35 cellular contexts compared by ENCODE assay signal in the genomic region with DNA sequence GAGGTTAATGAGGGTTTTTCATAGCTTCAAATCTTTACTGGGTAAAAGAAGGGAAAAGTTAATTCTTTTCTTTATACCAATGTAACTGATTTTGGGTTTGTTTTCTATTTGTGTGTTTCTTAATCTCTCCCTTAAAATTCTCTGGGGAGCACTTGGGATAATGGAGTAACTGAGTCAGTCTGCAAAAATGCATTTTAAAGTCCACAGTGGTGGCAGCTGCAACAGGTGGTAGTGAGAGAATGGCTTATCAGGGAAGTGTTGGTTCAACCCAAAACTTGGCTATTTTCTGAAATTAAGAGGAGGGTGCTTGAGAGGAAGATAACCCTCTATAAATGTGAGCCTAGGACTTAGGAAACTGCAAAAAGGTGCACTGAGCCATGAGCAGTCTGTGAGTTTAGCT.
"Had no signal": no experiment of that assay in that cellular context is flagged by ENCODE, and none has a peak within 500 bp of the region (broad histone marks: within the 10 kb centered on the region; RNA-seq: fewer than 3 reads in every experiment).

No MANE protein-coding gene starts in this region.

- H3K36me3 ChIP-seq: adrenal gland, brain microvascular endothelial cell, breast epithelium had no signal

- H3K4me3 ChIP-seq: adrenal gland, body of pancreas, breast epithelium had no signal

- H3K27me3 ChIP-seq: adrenal gland, body of pancreas, brain microvascular endothelial cell, breast epithelium had no signal

- H3K9me3 ChIP-seq: adrenal gland, body of pancreas, breast epithelium had no signal

- H3K27ac Mint-ChIP-seq: activated B cell treated with CpG ODN at 0.5 μM for 24 hours; activated CD4-positive, alpha-beta memory T cell treated with anti-CD3 and anti-CD28 coated beads for 36 hours; activated CD4-positive, alpha-beta T cell treated with anti-CD3 and anti-CD28 coated beads, Interleukin-2, amount 10 ng/mL, durations not matched to agents 24 days and 14 days; activated CD8-positive, alpha-beta T cell treated with anti-CD3 and anti-CD28 coated beads for 36 hours; activated naive CD4-positive, alpha-beta T cell treated with anti-CD3 and anti-CD28 coated beads for 36 hours; activated naive CD4-positive, alpha-beta T cell treated with anti-CD3 and anti-CD28 coated beads, Interleukin-2, amount 50 U/mL, for 72 hours; activated naive CD8-positive, alpha-beta T cell treated with anti-CD3 and anti-CD28 coated beads for 36 hours; activated T-cell treated with anti-CD3 and anti-CD28 coated beads, Interleukin-2, amount 50 U/mL, for 72 hours; activated T-helper 1 cell treated with anti-CD3 and anti-CD28 coated beads, Interleukin-12 subunit alpha, Interleukin-12 subunit beta, Interleukin-2, Interleukin-4 antibody, amounts not matched to agents 30 ng/mL and 10 ng/mL and 1 ng/mL, durations not matched to agents 14 hours and 24 hours and 36 hours; activated T-helper 17 cell treated with anti-CD3 and anti-CD28 coated beads, Interleukin-2, amount 50 U/mL, for 72 hours; T-helper 1 cell treated with Interleukin-12 subunit alpha and Interleukin-12 subunit beta and Interleukin-4 antibody, amounts not matched to agents 30 μg/mL and 1 μg/mL, for 36 hours; T-helper 2 cell treated with Interferon-gamma antibody and Interleukin-4, amounts not matched to agents 5 μg/mL and 100 μg/mL, for 36 hours had no signal

- H3K4me1 ChIP-seq: adrenal gland, body of pancreas, breast epithelium had no signal

- H3K4me3 Mint-ChIP-seq: activated B cell treated with CpG ODN at 0.5 μM for 24 hours; activated CD4-positive, alpha-beta memory T cell treated with anti-CD3 and anti-CD28 coated beads for 36 hours; activated CD4-positive, alpha-beta T cell treated with anti-CD3 and anti-CD28 coated beads, Interleukin-2, amount 10 ng/mL, durations not matched to agents 24 days and 14 days; activated CD8-positive, alpha-beta T cell treated with anti-CD3 and anti-CD28 coated beads for 36 hours; activated naive CD4-positive, alpha-beta T cell treated with anti-CD3 and anti-CD28 coated beads for 36 hours; activated naive CD8-positive, alpha-beta T cell treated with anti-CD3 and anti-CD28 coated beads for 36 hours; activated T-cell treated with anti-CD3 and anti-CD28 coated beads, Interleukin-2, amount 50 U/mL, for 4 hours; activated T-cell treated with anti-CD3 and anti-CD28 coated beads, Interleukin-2, amount 50 U/mL, for 72 hours; activated T-helper 1 cell treated with anti-CD3 and anti-CD28 coated beads, Interleukin-12 subunit alpha, Interleukin-12 subunit beta, Interleukin-2, Interleukin-4 antibody, amounts not matched to agents 30 ng/mL and 10 ng/mL and 1 ng/mL, durations not matched to agents 14 hours and 24 hours and 36 hours; activated T-helper 17 cell treated with anti-CD3 and anti-CD28 coated beads, Interleukin-2, amount 50 U/mL, for 72 hours; T-helper 1 cell treated with Interleukin-12 subunit alpha and Interleukin-12 subunit beta and Interleukin-4 antibody, amounts not matched to agents 30 μg/mL and 1 μg/mL, for 36 hours; T-helper 2 cell treated with Interferon-gamma antibody and Interleukin-4, amounts not matched to agents 5 μg/mL and 100 μg/mL, for 36 hours had no signal

- H3K4me1 Mint-ChIP-seq: activated B cell treated with CpG ODN at 0.5 μM for 24 hours; activated CD4-positive, alpha-beta T cell treated with anti-CD3 and anti-CD28 coated beads, Interleukin-2, amount 10 ng/mL, durations not matched to agents 24 days and 14 days; activated naive CD8-positive, alpha-beta T cell treated with anti-CD3 and anti-CD28 coated beads for 36 hours; activated T-helper 17 cell treated with anti-CD3 and anti-CD28 coated beads, Interleukin-2, amount 50 U/mL, for 72 hours had no signal

- DNase-seq: activated B cell treated with CpG ODN at 0.5 μM for 24 hours; activated CD4-positive, alpha-beta memory T cell treated with anti-CD3 and anti-CD28 coated beads for 36 hours; activated CD4-positive, alpha-beta T cell treated with anti-CD3 and anti-CD28 coated beads for 4 hours; activated CD4-positive, alpha-beta T cell treated with anti-CD3 and anti-CD28 coated beads, Interleukin-2, amount 10 ng/mL, durations not matched to agents 24 days and 14 days; activated CD4-positive, alpha-beta T cell treated with anti-CD3 and anti-CD28 coated beads, Interleukin-2, amount 50 U/mL, for 1 hour; activated CD4-positive, alpha-beta T cell treated with anti-CD3 and anti-CD28 coated beads, Interleukin-2, amount 50 U/mL, for 4 hours; activated CD4-positive, CD25-positive, alpha-beta regulatory T cell treated with anti-CD3 and anti-CD28 coated beads, Interleukin-2, amount 50 U/mL, for 72 hours; activated CD8-positive, alpha-beta memory T cell treated with anti-CD3 and anti-CD28 coated beads, Interleukin-2, amount 50 U/mL, for 4 hours; activated CD8-positive, alpha-beta T cell treated with anti-CD3 and anti-CD28 coated beads for 36 hours; activated effector memory CD4-positive, alpha-beta T cell treated with anti-CD3 and anti-CD28 coated beads, Interleukin-2, amount 50 U/mL, for 16 hours; activated gamma-delta T cell treated with Interleukin-2 at 50 U/mL for 16 hours; activated naive CD4-positive, alpha-beta T cell; activated naive CD4-positive, alpha-beta T cell treated with anti-CD3 and anti-CD28 coated beads for 36 hours; activated naive CD4-positive, alpha-beta T cell treated with anti-CD3 and anti-CD28 coated beads, Interleukin-2, amount 50 U/mL, for 16 hours; activated naive CD8-positive, alpha-beta T cell treated with anti-CD3 and anti-CD28 coated beads for 36 hours; activated T-cell treated with anti-CD3 and anti-CD28 coated beads for 4 hours; activated T-cell treated with anti-CD3 and anti-CD28 coated beads, Interleukin-2, amount 50 U/mL, for 1 hour; activated T-cell treated with anti-CD3 and anti-CD28 coated beads, Interleukin-2, amount 50 U/mL, for 4 hours; activated T-cell treated with anti-CD3 and anti-CD28 coated beads, Interleukin-2, amount 50 U/mL, for 72 hours; adrenal gland; amniotic stem cell; aorta; body of pancreas; brain microvascular endothelial cell; central memory CD4-positive, alpha-beta T cell; T-helper 1 cell; T-helper 2 cell; T-helper 9 cell had no signal

- H3K27me3 Mint-ChIP-seq: activated B cell treated with CpG ODN at 0.5 μM for 24 hours; activated CD4-positive, alpha-beta memory T cell treated with anti-CD3 and anti-CD28 coated beads for 36 hours; activated CD4-positive, alpha-beta T cell treated with anti-CD3 and anti-CD28 coated beads, Interleukin-2, amount 10 ng/mL, durations not matched to agents 24 days and 14 days; activated CD8-positive, alpha-beta T cell treated with anti-CD3 and anti-CD28 coated beads for 36 hours; activated naive CD8-positive, alpha-beta T cell treated with anti-CD3 and anti-CD28 coated beads for 36 hours; activated T-helper 17 cell treated with anti-CD3 and anti-CD28 coated beads, Interleukin-2, amount 50 U/mL, for 72 hours had no signal

- H3K9me3 Mint-ChIP-seq: activated B cell treated with CpG ODN at 0.5 μM for 24 hours; activated CD4-positive, alpha-beta memory T cell treated with anti-CD3 and anti-CD28 coated beads for 36 hours; activated CD4-positive, alpha-beta T cell treated with anti-CD3 and anti-CD28 coated beads, Interleukin-2, amount 10 ng/mL, durations not matched to agents 24 days and 14 days; activated CD8-positive, alpha-beta T cell treated with anti-CD3 and anti-CD28 coated beads for 36 hours; activated naive CD4-positive, alpha-beta T cell treated with anti-CD3 and anti-CD28 coated beads for 36 hours; activated T-helper 1 cell treated with anti-CD3 and anti-CD28 coated beads, Interleukin-12 subunit alpha, Interleukin-12 subunit beta, Interleukin-2, Interleukin-4 antibody, amounts not matched to agents 30 ng/mL and 10 ng/mL and 1 ng/mL, durations not matched to agents 14 hours and 24 hours and 36 hours; T-helper 1 cell treated with Interleukin-12 subunit alpha and Interleukin-12 subunit beta and Interleukin-4 antibody, amounts not matched to agents 30 μg/mL and 1 μg/mL, for 36 hours; T-helper 2 cell treated with Interferon-gamma antibody and Interleukin-4, amounts not matched to agents 5 μg/mL and 100 μg/mL, for 36 hours had no signal

- H3K36me3 Mint-ChIP-seq: activated CD4-positive, alpha-beta memory T cell treated with anti-CD3 and anti-CD28 coated beads for 36 hours; activated naive CD4-positive, alpha-beta T cell treated with anti-CD3 and anti-CD28 coated beads, Interleukin-2, amount 50 U/mL, for 72 hours; activated naive CD8-positive, alpha-beta T cell treated with anti-CD3 and anti-CD28 coated beads for 36 hours had no signal

- ATAC-seq: activated CD8-positive, alpha-beta T cell treated with anti-CD3 and anti-CD28 coated beads for 36 hours; activated naive CD4-positive, alpha-beta T cell treated with anti-CD3 and anti-CD28 coated beads, Interleukin-2, amount 50 U/mL, for 72 hours; activated T-cell treated with anti-CD3 and anti-CD28 coated beads, Interleukin-2, amount 50 U/mL, for 4 hours; activated T-cell treated with anti-CD3 and anti-CD28 coated beads, Interleukin-2, amount 50 U/mL, for 72 hours; activated T-helper 17 cell treated with anti-CD3 and anti-CD28 coated beads, Interleukin-2, amount 50 U/mL, for 72 hours; body of pancreas had no signal

- H3K27ac ChIP-seq: adrenal gland, body of pancreas, brain microvascular endothelial cell, breast epithelium, VCaP had no signal
